In the genomic region with DNA sequence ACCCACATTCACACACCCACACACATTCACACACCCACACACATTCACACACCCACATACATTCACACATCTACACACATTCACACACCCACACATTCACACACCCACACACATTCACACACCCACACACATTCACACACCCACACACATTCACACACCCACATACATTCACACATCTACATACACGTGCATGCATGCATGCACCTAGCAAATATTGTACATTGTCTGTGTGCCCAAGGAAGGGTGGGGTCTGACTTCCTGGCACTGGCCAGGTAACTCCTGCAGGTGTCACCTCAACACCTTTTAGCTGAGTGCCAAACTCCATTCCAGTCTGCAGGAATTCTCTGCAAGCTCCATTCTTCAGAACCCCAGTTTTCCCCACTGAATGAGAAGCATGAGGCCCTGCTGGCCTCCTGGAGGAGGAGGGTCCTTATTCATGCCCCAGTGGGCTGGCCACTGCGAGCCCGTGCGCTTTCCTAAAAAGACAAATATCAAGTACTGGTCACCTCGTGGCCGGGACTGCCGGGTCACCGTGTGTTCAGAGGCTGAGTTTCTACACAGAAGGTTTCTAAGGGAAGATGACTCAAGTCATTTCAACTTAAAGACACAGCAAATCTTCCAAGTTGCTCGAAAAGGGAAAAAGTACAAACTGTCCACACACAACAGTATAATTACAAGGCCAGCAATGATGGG, we compare ENCODE assay signal across 1 cellular context.
A peak's percentile ranks its signal among the peaks of the same experiment; 100 is the strongest.
TF ChIP-seq lines count a peak whose summit lies in the region.

No MANE protein-coding gene starts in this region.

TF ChIP-seq in HEK293, 187 proteins besides CTCF, POLR2A, EP300 and RAD21 (continued from another document):
- TF ChIP-seq, protein P1, sequence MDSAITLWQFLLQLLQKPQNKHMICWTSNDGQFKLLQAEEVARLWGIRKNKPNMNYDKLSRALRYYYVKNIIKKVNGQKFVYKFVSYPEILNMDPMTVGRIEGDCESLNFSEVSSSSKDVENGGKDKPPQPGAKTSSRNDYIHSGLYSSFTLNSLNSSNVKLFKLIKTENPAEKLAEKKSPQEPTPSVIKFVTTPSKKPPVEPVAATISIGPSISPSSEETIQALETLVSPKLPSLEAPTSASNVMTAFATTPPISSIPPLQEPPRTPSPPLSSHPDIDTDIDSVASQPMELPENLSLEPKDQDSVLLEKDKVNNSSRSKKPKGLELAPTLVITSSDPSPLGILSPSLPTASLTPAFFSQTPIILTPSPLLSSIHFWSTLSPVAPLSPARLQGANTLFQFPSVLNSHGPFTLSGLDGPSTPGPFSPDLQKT (IDR thresholded peaks at IDR 0.05; ENCODE audit: borderline replicate concordance, low read depth, low read length) = no peak
- TF ChIP-seq, protein P2, sequence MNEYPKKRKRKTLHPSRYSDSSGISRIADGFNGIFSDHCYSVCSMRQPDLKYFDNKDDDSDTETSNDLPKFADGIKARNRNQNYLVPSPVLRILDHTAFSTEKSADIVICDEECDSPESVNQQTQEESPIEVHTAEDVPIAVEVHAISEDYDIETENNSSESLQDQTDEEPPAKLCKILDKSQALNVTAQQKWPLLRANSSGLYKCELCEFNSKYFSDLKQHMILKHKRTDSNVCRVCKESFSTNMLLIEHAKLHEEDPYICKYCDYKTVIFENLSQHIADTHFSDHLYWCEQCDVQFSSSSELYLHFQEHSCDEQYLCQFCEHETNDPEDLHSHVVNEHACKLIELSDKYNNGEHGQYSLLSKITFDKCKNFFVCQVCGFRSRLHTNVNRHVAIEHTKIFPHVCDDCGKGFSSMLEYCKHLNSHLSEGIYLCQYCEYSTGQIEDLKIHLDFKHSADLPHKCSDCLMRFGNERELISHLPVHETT (tag by site-specific recombination; IDR thresholded peaks at IDR 0.05) = no peak
- TF ChIP-seq ZNF621 (tag by site-specific recombination; IDR thresholded peaks at IDR 0.05) (no peak), ZBTB17 (tag by site-specific recombination; IDR thresholded peaks at IDR 0.05) (no peak), ZNF571 (tag by site-specific recombination; IDR thresholded peaks at IDR 0.05) (no peak), KLF9 (tag by site-specific recombination; IDR thresholded peaks at IDR 0.05; ENCODE audit: low read depth) (peak; percentile 33; the same call in 1 of the 2 replicates), KLF16 (tag by site-specific recombination; IDR thresholded peaks at IDR 0.05) (no peak), ZNF596 (tag by site-specific recombination; IDR thresholded peaks at IDR 0.05) (no peak), HOXD13 (CRISPR knock-in tag; IDR thresholded peaks at IDR 0.05; ENCODE audit: borderline replicate concordance) (no peak)
